Comparison of ENCODE assay signal across 14 cellular contexts in genomic region chr5:119409235-119409815, GRCh38. TPM values are rescaled to one million over a fixed set of nuclear protein-coding genes. Genes with fewer than 3 reads are reported as not detected.
DNase-seq lines count a peak whose midpoint lies in the region; ATAC-seq and TF ChIP-seq lines count a peak whose summit lies in the region.
"Had no signal": no experiment of that assay in that cellular context is flagged by ENCODE, and none has a peak within 500 bp of the region (broad histone marks: within the 10 kb centered on the region; RNA-seq: fewer than 3 reads in every experiment).

No MANE protein-coding gene starts in this region.

- peaks cover 5% of the 10 kb centered on the region for H3K27me3 Mint-ChIP-seq in activated CD4-positive, alpha-beta memory T cell treated with anti-CD3 and anti-CD28 coated beads, Interleukin-2, amount 10 ng/mL, durations not matched to agents 7 days and 5 days

- no peak overlapping the region for H3K4me3 Mint-ChIP-seq in activated CD4-positive, alpha-beta memory T cell treated with anti-CD3 and anti-CD28 coated beads, Interleukin-2, amount 10 ng/mL, durations not matched to agents 7 days and 5 days
- H3K4me3 Mint-ChIP-seq: activated T-helper 1 cell treated with anti-CD3 and anti-CD28 coated beads, Interleukin-12 subunit alpha, Interleukin-12 subunit beta, Interleukin-2, Interleukin-4 antibody, amounts not matched to agents 30 ng/mL and 10 ng/mL and 1 ng/mL, durations not matched to agents 14 hours and 24 hours and 36 hours had no signal

- intact Hi-C loops in esophagus muscularis mucosa (cut with DNase I), result no loop called here

- peak; percentile 50 for TF ChIP-seq CTCF in GM10248 (IDR thresholded peaks at IDR 0.05; ENCODE audit: control extremely low read depth, extremely low read depth, low read depth, missing control alignments)
- TF ChIP-seq CTCF in esophagus muscularis mucosa (IDR thresholded peaks at IDR 0.05), result no peak

- no peak for TF ChIP-seq POLR2A in esophagus muscularis mucosa (IDR thresholded peaks at IDR 0.05; ENCODE audit: low read depth)

- peaks cover 32% of the 10 kb centered on the region for H3K4me1 Mint-ChIP-seq in activated CD4-positive, alpha-beta memory T cell treated with anti-CD3 and anti-CD28 coated beads, Interleukin-2, amount 10 ng/mL, durations not matched to agents 7 days and 5 days

- no peak for DNase-seq in GM10248 (ENCODE audit: extremely low spot score)
- DNase-seq in activated CD4-positive, alpha-beta memory T cell treated with anti-CD3 and anti-CD28 coated beads, Interleukin-2, amount 10 ng/mL, durations not matched to agents 7 days and 5 days, result peak; percentile 33
- no peak for DNase-seq in esophagus muscularis mucosa (ENCODE audit: extremely low spot score)
- no peak for DNase-seq in GM19238 (ENCODE audit: insufficient read length, low spot score)
- no peak for DNase-seq in stimulated activated CD4-positive, alpha-beta T cell treated with anti-CD3 and anti-CD28 coated beads, Interleukin-1b, Interleukin-23, amount 100 ng/mL, for 48 hours
- DNase-seq: caudate nucleus; left cardiac atrium; occipital lobe; stimulated activated CD4-positive, alpha-beta T cell treated with anti-CD3 and anti-CD28 coated beads, Interleukin-4, amount 100 ng/mL, for 1 hour had no signal

- ATAC-seq in GM18520 (IDR thresholded peaks at IDR 0.05; ENCODE audit: unreplicated experiment), result peak; percentile 44
- ATAC-seq in HG02870 (IDR thresholded peaks at IDR 0.05; ENCODE audit: unreplicated experiment), result peak; percentile 32
- ATAC-seq in HG02973 (IDR thresholded peaks at IDR 0.05; ENCODE audit: unreplicated experiment), result no peak
- ATAC-seq: left cardiac atrium had no signal

- H3K9me3 ChIP-seq in esophagus muscularis mucosa, result no peaks in the 10 kb centered on the region
- H3K9me3 ChIP-seq: thoracic aorta had no signal

- H3K9me3 Mint-ChIP-seq in activated CD4-positive, alpha-beta memory T cell treated with anti-CD3 and anti-CD28 coated beads, Interleukin-2, amount 10 ng/mL, durations not matched to agents 7 days and 5 days, result no peaks in the 10 kb centered on the region
- H3K9me3 Mint-ChIP-seq: activated T-helper 1 cell treated with anti-CD3 and anti-CD28 coated beads, Interleukin-12 subunit alpha, Interleukin-12 subunit beta, Interleukin-2, Interleukin-4 antibody, amounts not matched to agents 30 ng/mL and 10 ng/mL and 1 ng/mL, durations not matched to agents 14 hours and 24 hours and 36 hours had no signal

- H3K36me3 ChIP-seq in esophagus muscularis mucosa, result no peaks in the 10 kb centered on the region
- H3K36me3 ChIP-seq: thoracic aorta had no signal

- 90% methylated on average over 2 of the region's 3 CpGs for WGBS in esophagus muscularis mucosa

- peaks cover 8 to 28% (median 20%) of the 10 kb centered on the region in 4 donors for H3K4me1 ChIP-seq in esophagus muscularis mucosa

- H3K27ac ChIP-seq in esophagus muscularis mucosa (replicated peaks in 1 of 4), result no peak overlapping the region
- H3K27ac ChIP-seq: thoracic aorta had no signal

- CTCF ChIA-PET in GM10248 (lab: Yijun Ruan, JAX), result interaction anchor here (0.5 to 10.2 kb wide), 21 partner anchors 9 to 423 kb away, joined by 3 to 171 read pairs (median 4); partner anchors contain the start of genes DTWD2 and TNFAIP8
- CTCF ChIA-PET in activated CD4-positive, alpha-beta memory T cell treated with anti-CD3 and anti-CD28 coated beads, Interleukin-2, amount 10 ng/mL, durations not matched to agents 7 days and 5 days (lab: Charles Lee), result interaction anchor here (0.7 to 8.1 kb wide), 7 partner anchors 11 to 421 kb away, joined by 3 to 127 read pairs (median 3); partner anchors contain the start of genes DTWD2 and HSD17B4

- H3K27ac Mint-ChIP-seq in activated CD4-positive, alpha-beta memory T cell treated with anti-CD3 and anti-CD28 coated beads, Interleukin-2, amount 10 ng/mL, durations not matched to agents 7 days and 5 days, result no peak overlapping the region
- H3K27ac Mint-ChIP-seq: activated T-helper 1 cell treated with anti-CD3 and anti-CD28 coated beads, Interleukin-12 subunit alpha, Interleukin-12 subunit beta, Interleukin-2, Interleukin-4 antibody, amounts not matched to agents 30 ng/mL and 10 ng/mL and 1 ng/mL, durations not matched to agents 14 hours and 24 hours and 36 hours had no signal

- H3K4me3 ChIP-seq in esophagus muscularis mucosa, result no peak overlapping the region
- H3K4me3 ChIP-seq: thoracic aorta had no signal

- POLR2A ChIA-PET in GM10248 (lab: Yijun Ruan, JAX), result no interaction called here
- POLR2A ChIA-PET in activated CD4-positive, alpha-beta memory T cell treated with anti-CD3 and anti-CD28 coated beads, Interleukin-2, amount 10 ng/mL, durations not matched to agents 7 days and 5 days (lab: Charles Lee), result interaction anchor here (0.6 to 3.1 kb wide), 4 partner anchors 56 to 141 kb away, joined by 3 to 13 read pairs (median 4); no protein-coding TSS in a partner anchor

- TF ChIP-seq EP300 in esophagus muscularis mucosa (IDR thresholded peaks at IDR 0.05), result no peak

- H3K27me3 ChIP-seq in esophagus muscularis mucosa, result no peaks in the 10 kb centered on the region

- H3K36me3 Mint-ChIP-seq in activated CD4-positive, alpha-beta memory T cell treated with anti-CD3 and anti-CD28 coated beads, Interleukin-2, amount 10 ng/mL, durations not matched to agents 7 days and 5 days (ENCODE audit: low read depth), result no peaks in the 10 kb centered on the region

RNA-seq across cellular contexts. Expression of gene HSD17B4, which starts 43.0 kb away (rescaled TPM):
- 10 to 100 TPM; 57.2 to 59.1 TPM for total RNA-seq in activated CD4-positive, alpha-beta memory T cell treated with anti-CD3 and anti-CD28 coated beads, Interleukin-2, amount 10 ng/mL, durations not matched to agents 7 days and 5 days
- total RNA-seq in esophagus muscularis mucosa, result 10 to 100 TPM; 71.6 to 90.6 (median 86.2) TPM

RNA-seq across cellular contexts. Expression of gene TNFAIP8, which starts 53.5 kb away (rescaled TPM):
- total RNA-seq in activated CD4-positive, alpha-beta memory T cell treated with anti-CD3 and anti-CD28 coated beads, Interleukin-2, amount 10 ng/mL, durations not matched to agents 7 days and 5 days, result 100 to 1,000 TPM; 161 to 163 TPM
- 10 to 100 TPM; 20.2 to 26.2 (median 22.5) TPM for total RNA-seq in esophagus muscularis mucosa

Comparison
In these comparisons a context has a peak if more than half of its experiments do, and no peak if none do; other contexts are left out.
1. RNA of gene TNFAIP8, which starts 53.5 kb away (total RNA-seq): 161 to 163 TPM in activated CD4-positive, alpha-beta memory T cell treated with anti-CD3 and anti-CD28 coated beads, Interleukin-2, amount 10 ng/mL, durations not matched to agents 7 days and 5 days; 20.2 to 26.2 TPM in esophagus muscularis mucosa; every median in the first group is over 4 times any median in the second.